Comparison of ENCODE assay signal across 8 cellular contexts in genomic region chr3:49171119-49171774, GRCh38. TPM values are rescaled to one million over a fixed set of nuclear protein-coding genes. Genes with fewer than 3 reads are reported as not detected.
DNase-seq lines count a peak whose midpoint lies in the region; ATAC-seq, FAIRE-seq and TF ChIP-seq lines count a peak whose summit lies in the region.

KLHDC8B (plus strand) TSS chr3:49171598; CDS start chr3:49172770, 1,172 bp downstream.

- intact Hi-C loops in Right ventricle myocardium superior (cut with DNase I) (loop anchor here (5.0 to 10.0 kb wide), 3 partner anchors 106 to 284 kb away; partner anchors contain the start of gene C3orf62), pancreas (cut with DNase I) (no loop called here)

- WGBS in pancreas, 2 donors, result 1% methylated on average over 45 to 57 of the region's 57 CpGs

- H3K27ac Mint-ChIP-seq in activated naive CD8-positive, alpha-beta T cell treated with anti-CD3 and anti-CD28 coated beads, Interleukin-2, amount 50 U/mL, for 24 hours, result peak within 1 kb of the TSS; percentile 76

- H3K4me1 ChIP-seq in pancreas (peaks cover 8 to 15% (median 9%) of the 10 kb centered on the region in 3 donors), thoracic aorta (ENCODE audit: control insufficient read depth in 1 of 2, low read depth in 2 of 2) (peaks cover 21 to 50% of the 10 kb centered on the region in 2 donors)

- no peaks in the 10 kb centered on the region for H3K9me3 ChIP-seq in pancreas
- H3K9me3 ChIP-seq in thoracic aorta, result no peaks in the 10 kb centered on the region

- H3K27ac ChIP-seq in pancreas (peak within 1 kb of the TSS; percentile 9 to 70 (median 37)), thoracic aorta (peak within 1 kb of the TSS; percentile 76 to 83)

- H3K27me3 ChIP-seq in pancreas (no peaks in the 10 kb centered on the region), thoracic aorta (replicated peaks; ENCODE audit: insufficient read depth) (no peaks in the 10 kb centered on the region)

- no peaks in the 10 kb centered on the region for H3K36me3 Mint-ChIP-seq in activated naive CD8-positive, alpha-beta T cell treated with anti-CD3 and anti-CD28 coated beads, Interleukin-2, amount 50 U/mL, for 24 hours (ENCODE audit: low read depth)

- ATAC-seq in GM19023 (IDR thresholded peaks at IDR 0.05; ENCODE audit: unreplicated experiment) (peak; percentile 50), Right ventricle myocardium superior (ENCODE audit: poor library complexity) (peak; percentile 90), pancreas (peak; percentile 92 to 95 (median 94)), thoracic aorta (ENCODE audit: insufficient number of reproducible peaks, low FRiP score, low read depth) (peak; percentile 79)
- peak; percentile 82 for ATAC-seq in activated naive CD8-positive, alpha-beta T cell treated with anti-CD3 and anti-CD28 coated beads, Interleukin-2, amount 50 U/mL, for 24 hours

- TF ChIP-seq CTCF in pancreas (IDR thresholded peaks at IDR 0.05), result peak; percentile 86 to 93 (median 92)
- TF ChIP-seq CTCF in thoracic aorta (IDR thresholded peaks at IDR 0.05), result peak; percentile 92

- peak within 1 kb of the TSS; percentile 80 for H3K4me3 Mint-ChIP-seq in activated naive CD8-positive, alpha-beta T cell treated with anti-CD3 and anti-CD28 coated beads, Interleukin-2, amount 50 U/mL, for 24 hours

- FAIRE-seq in pancreas (lab: Jason Lieb, UNC), result no peak

- H3K4me3 ChIP-seq in pancreas (peak within 1 kb of the TSS; percentile 47 to 72 (median 58)), thoracic aorta (peak within 1 kb of the TSS; percentile 90)

- no peaks in the 10 kb centered on the region for H3K36me3 ChIP-seq in pancreas
- H3K36me3 ChIP-seq in thoracic aorta, result peaks cover 14% of the 10 kb centered on the region

- H3K9me3 Mint-ChIP-seq in activated naive CD8-positive, alpha-beta T cell treated with anti-CD3 and anti-CD28 coated beads, Interleukin-2, amount 50 U/mL, for 24 hours, result no peaks in the 10 kb centered on the region

- H3K4me1 Mint-ChIP-seq in activated naive CD8-positive, alpha-beta T cell treated with anti-CD3 and anti-CD28 coated beads, Interleukin-2, amount 50 U/mL, for 24 hours, result peaks cover 21% of the 10 kb centered on the region

- DNase-seq in ACHN (peak; percentile 68), LHCN-M2 (ENCODE audit: low read depth) (peak; percentile 79), SW 1271 (lab: John Stamatoyannopoulos, UW) (peak; percentile 20 to 54), Right ventricle myocardium superior (peak; percentile 93), pancreas (peak; percentile 77 to 93 (median 83)), thoracic aorta (ENCODE audit: low spot score) (peak; percentile 53)
- peak; percentile 91 for DNase-seq in activated naive CD8-positive, alpha-beta T cell treated with anti-CD3 and anti-CD28 coated beads, Interleukin-2, amount 50 U/mL, for 24 hours

- H3K27me3 Mint-ChIP-seq in activated naive CD8-positive, alpha-beta T cell treated with anti-CD3 and anti-CD28 coated beads, Interleukin-2, amount 50 U/mL, for 24 hours, result no peaks in the 10 kb centered on the region

- in situ Hi-C loops in ACHN (cut with HindIII; ENCODE audit: low pct_ligation_motif_present, low pct_unique_long_range_greater_than_20kb, low sequenced_read_pairs), result no loop called here

RNA-seq across cellular contexts. Expression of gene KLHDC8B, which starts in this region (rescaled TPM):
- total RNA-seq in LHCN-M2 (2014; rRNA removed), result 17.1 and 19.1 TPM in 2 replicates
- polyA plus RNA-seq in LHCN-M2 (2012), result 21.0 TPM
- total RNA-seq in Right ventricle myocardium superior, result 129 TPM
- total RNA-seq in pancreas, result 10 to 100 TPM in 3 of 6 donors, 1 to 10 TPM in 3; 5.5 to 13.7 (median 10.0) TPM
- 10 to 100 TPM; 11.8 to 19.1 TPM for polyA plus RNA-seq in pancreas
- 10 to 100 TPM; 22.4 to 29.8 TPM for total RNA-seq in thoracic aorta

Comparison
In these comparisons a context has a peak if more than half of its experiments do, and no peak if none do; other contexts are left out.
1. Peak in every context shown above with its lines: DNase-seq, ATAC-seq, H3K4me3 ChIP-seq and H3K27ac ChIP-seq.
2. DNase-seq: peak in every context shown above with its lines; median percentile 93 in Right ventricle myocardium superior; 91 in activated naive CD8-positive, alpha-beta T cell treated with anti-CD3 and anti-CD28 coated beads, Interleukin-2, amount 50 U/mL, for 24 hours; 83 in pancreas; 79 in LHCN-M2; 68 in ACHN; 53 in thoracic aorta; 37 in SW 1271.